12 cellular contexts compared by ENCODE assay signal in genomic region chr4:42460043-42460442, GRCh38.
DNase-seq lines count a peak whose midpoint lies in the region; ATAC-seq lines count a peak whose summit lies in the region.
"Had no signal": no experiment of that assay in that cellular context is flagged by ENCODE, and none has a peak within 500 bp of the region (broad histone marks: within the 10 kb centered on the region; RNA-seq: fewer than 3 reads in every experiment).

No MANE protein-coding gene starts in this region.

- no peaks in the 10 kb centered on the region for H3K9me3 Mint-ChIP-seq in stimulated activated effector memory CD8-positive, alpha-beta T cell treated with anti-CD3 and anti-CD28 coated beads, Interleukin-12 subunit alpha, Interleukin-12 subunit beta, amount 100 ng/mL, for 72 hours

- H3K27me3 ChIP-seq in effector memory CD4-positive, alpha-beta T cell (replicated peaks; ENCODE audit: control insufficient read depth, insufficient read depth, low read length, poor library complexity, severe bottlenecking): no peaks in the 10 kb centered on the region
- H3K27me3 ChIP-seq: neutrophil, suprapubic skin had no signal

- peaks cover 88% of the 10 kb centered on the region for H3K36me3 Mint-ChIP-seq in stimulated activated effector memory CD8-positive, alpha-beta T cell treated with anti-CD3 and anti-CD28 coated beads, Interleukin-12 subunit alpha, Interleukin-12 subunit beta, amount 100 ng/mL, for 72 hours

- no peaks in the 10 kb centered on the region for H3K9me3 ChIP-seq in effector memory CD4-positive, alpha-beta T cell (ENCODE audit: control insufficient read depth, low read length)
- H3K9me3 ChIP-seq: neutrophil, suprapubic skin had no signal

- no peak overlapping the region for H3K4me3 ChIP-seq in effector memory CD4-positive, alpha-beta T cell (ENCODE audit: insufficient read depth, low read depth, low read length, poor library complexity, severe bottlenecking)
- H3K4me3 ChIP-seq: suprapubic skin had no signal

- DNase-seq in stimulated activated effector memory CD8-positive, alpha-beta T cell treated with anti-CD3 and anti-CD28 coated beads, Interleukin-12 subunit alpha, Interleukin-12 subunit beta, amount 100 ng/mL, for 72 hours (ENCODE audit: low spot score in 2 of 2): no peak
- DNase-seq in nucleus accumbens (lab: John Stamatoyannopoulos, UW) (no peak), NCI-H1436 (lab: John Stamatoyannopoulos, UW) (no peak), D341Med (ENCODE audit: low spot score) (no peak)
- DNase-seq in effector memory CD4-positive, alpha-beta T cell: no peak
- DNase-seq: DMS153, islet precursor cell had no signal

- H3K4me1 Mint-ChIP-seq in stimulated activated effector memory CD8-positive, alpha-beta T cell treated with anti-CD3 and anti-CD28 coated beads, Interleukin-12 subunit alpha, Interleukin-12 subunit beta, amount 100 ng/mL, for 72 hours: peaks cover 12% of the 10 kb centered on the region

- ATAC-seq in GM19025 (IDR thresholded peaks at IDR 0.05; ENCODE audit: low read depth, unreplicated experiment) (peak; percentile 95), GM21723 (IDR thresholded peaks at IDR 0.05; ENCODE audit: unreplicated experiment) (peak; percentile 99), HG03159 (IDR thresholded peaks at IDR 0.05; ENCODE audit: unreplicated experiment) (peak; percentile 97)
- peak; percentile 84 for ATAC-seq in stimulated activated effector memory CD8-positive, alpha-beta T cell treated with anti-CD3 and anti-CD28 coated beads, Interleukin-12 subunit alpha, Interleukin-12 subunit beta, amount 100 ng/mL, for 72 hours

- no peak overlapping the region for H3K4me3 Mint-ChIP-seq in stimulated activated effector memory CD8-positive, alpha-beta T cell treated with anti-CD3 and anti-CD28 coated beads, Interleukin-12 subunit alpha, Interleukin-12 subunit beta, amount 100 ng/mL, for 72 hours

- peaks cover 4% of the 10 kb centered on the region for H3K36me3 ChIP-seq in effector memory CD4-positive, alpha-beta T cell (ENCODE audit: control insufficient read depth, insufficient read depth, low read length)
- H3K36me3 ChIP-seq: suprapubic skin had no signal

- H3K4me1 ChIP-seq in effector memory CD4-positive, alpha-beta T cell (ENCODE audit: control insufficient read depth, insufficient read depth, low read length, poor library complexity, severe bottlenecking): no peaks in the 10 kb centered on the region

- no peak overlapping the region for H3K27ac Mint-ChIP-seq in stimulated activated effector memory CD8-positive, alpha-beta T cell treated with anti-CD3 and anti-CD28 coated beads, Interleukin-12 subunit alpha, Interleukin-12 subunit beta, amount 100 ng/mL, for 72 hours

- H3K27ac ChIP-seq in effector memory CD4-positive, alpha-beta T cell (ENCODE audit: insufficient read depth, low read length, poor library complexity, severe bottlenecking): no peak overlapping the region
- H3K27ac ChIP-seq: neutrophil, suprapubic skin had no signal
